ENCODE assay signal across 33 cellular contexts in the genomic region with DNA sequence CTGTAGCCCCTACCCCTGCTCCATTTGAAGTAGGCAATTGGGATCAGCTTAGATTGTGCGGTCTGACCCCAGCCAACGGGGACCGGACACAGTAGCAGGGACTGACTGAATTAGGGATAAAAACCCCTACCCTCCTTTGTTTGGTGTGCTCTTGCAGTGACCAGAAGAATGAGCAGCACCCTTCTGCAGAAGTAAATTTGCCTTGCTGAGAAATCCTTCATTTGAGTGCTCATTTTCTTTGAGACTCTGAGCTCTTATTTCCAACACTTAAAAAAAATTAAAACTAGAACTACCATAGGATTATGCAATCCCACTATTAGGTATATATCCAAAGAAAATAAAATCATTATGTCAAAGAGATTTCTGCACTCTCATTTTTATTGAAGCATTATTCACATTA.
DNase-seq lines count a peak whose midpoint lies in the region; FAIRE-seq and TF ChIP-seq lines count a peak whose summit lies in the region.
"Had no signal": no experiment of that assay in that cellular context is flagged by ENCODE, and none has a peak within 500 bp of the region (broad histone marks: within the 10 kb centered on the region; RNA-seq: fewer than 3 reads in every experiment).

No MANE protein-coding gene starts in this region.

- H3K4me3 ChIP-seq in HEK293 (ENCODE audit: low read depth, low read length) (no peak overlapping the region), H1 (ENCODE audit: extremely low read depth in 1 of 4, insufficient read depth in 2 of 4, low read depth in 3 of 4, low read length in 4 of 4) (no peak overlapping the region), SK-N-SH (ENCODE audit: low read depth in 2 of 2, low read length in 1 of 2) (no peak overlapping the region)
- no peak overlapping the region for H3K4me3 ChIP-seq in CD8-positive, alpha-beta memory T cell (ENCODE audit: low read length)
- H3K4me3 ChIP-seq: A549; BLaER1; BLaER1 treated with 17β-estradiol and CSF1 and Interleukin-3, amounts not matched to agents 10 nM and 100 nM had no signal

- CTCF ChIA-PET in HEK293 (lab: Yijun Ruan, JAX): interaction anchor here (0.6 kb wide), 1 partner anchor 76 kb away, joined by 3 read pairs; no protein-coding TSS in a partner anchor
- CTCF ChIA-PET in H1 (lab: Charles Lee; ENCODE audit: partially characterized antibody): no interaction called here
- CTCF ChIA-PET in CD8-positive, alpha-beta memory T cell (lab: Charles Lee): no interaction called here
- CTCF ChIA-PET in SK-N-SH (lab: Yijun Ruan, JAX): no interaction called here

- H3K79me1 ChIP-seq in H1 (ENCODE audit: low read depth, low read length): no peaks in the 10 kb centered on the region

- H4K5ac ChIP-seq in H1 (ENCODE audit: insufficient read length, low read depth, low read length): no peak overlapping the region

- TF ChIP-seq CTCF in HEK293 (tag by site-specific recombination; IDR thresholded peaks at IDR 0.05) (no peak), H1 (IDR thresholded peaks at IDR 0.05; ENCODE audit: control extremely low read depth in 1 of 3, insufficient read depth in 1 of 3, low read depth in 1 of 3, low read length in 3 of 3) (no peak), CD14-positive monocyte (IDR thresholded peaks at IDR 0.05) (no peak), SK-N-SH (IDR thresholded peaks at IDR 0.05) (no peak)

- no peak overlapping the region for H3K18ac ChIP-seq in H1 (ENCODE audit: extremely low read depth, low read length)

- H3K4me3 Mint-ChIP-seq in CD8-positive, alpha-beta memory T cell: no peak overlapping the region
- no peak overlapping the region for H3K4me3 Mint-ChIP-seq in CD14-positive monocyte
- H3K4me3 Mint-ChIP-seq: B cell; CD4-positive, alpha-beta memory T cell; CD4-positive, alpha-beta T cell; CD4-positive, CD25-positive, alpha-beta regulatory T cell; CD8-positive, alpha-beta T cell had no signal

- H3K27ac Mint-ChIP-seq in CD8-positive, alpha-beta memory T cell: no peak overlapping the region
- no peak overlapping the region for H3K27ac Mint-ChIP-seq in CD14-positive monocyte
- H3K27ac Mint-ChIP-seq: B cell; CD4-positive, alpha-beta memory T cell; CD4-positive, alpha-beta T cell; CD4-positive, CD25-positive, alpha-beta regulatory T cell; CD8-positive, alpha-beta T cell had no signal

- no peak overlapping the region for H2BK15ac ChIP-seq in H1 (ENCODE audit: low read length)

- 93% methylated on average over 3 of the region's 3 CpGs; no CpG with 5 or more reads in 1 of the 2 experiments for WGBS in H1 (ENCODE audit: extremely low coverage in 1 of 2, insufficient coverage in 1 of 2, insufficient read length in 1 of 2, insufficient replicate concordance in 2 of 2, low coverage in 1 of 2, low lambda C conversion rate in 2 of 2, missing lambda C conversion rate in 1 of 2), 2 experiments
- WGBS in SK-N-SH (ENCODE audit: low lambda C conversion rate): 9% methylated on average over 3 of the region's 3 CpGs

- H3K27me3 Mint-ChIP-seq in CD8-positive, alpha-beta memory T cell: no peaks in the 10 kb centered on the region
- no peaks in the 10 kb centered on the region for H3K27me3 Mint-ChIP-seq in CD14-positive monocyte (ENCODE audit: low read depth in 3 of 3)
- H3K27me3 Mint-ChIP-seq: B cell; CD4-positive, alpha-beta memory T cell; CD4-positive, alpha-beta T cell; CD4-positive, CD25-positive, alpha-beta regulatory T cell had no signal

- no peaks in the 10 kb centered on the region for H4K20me1 ChIP-seq in H1 (replicated peaks in 1 of 2; ENCODE audit: control insufficient read depth in 1 of 2, insufficient read depth in 2 of 2, low read length in 2 of 2)
- no peaks in the 10 kb centered on the region for H4K20me1 ChIP-seq in SK-N-SH (ENCODE audit: insufficient read depth)
- H4K20me1 ChIP-seq: BLaER1; BLaER1 treated with 17β-estradiol and CSF1 and Interleukin-3, amounts not matched to agents 10 nM and 100 nM had no signal

- H3K79me2 ChIP-seq in H1 (ENCODE audit: control insufficient read depth in 1 of 2, insufficient read depth in 2 of 2, low read length in 2 of 2) (no peaks in the 10 kb centered on the region), SK-N-SH (ENCODE audit: insufficient read depth) (no peaks in the 10 kb centered on the region)

- H3K9me3 ChIP-seq in HEK293 (ENCODE audit: control insufficient read depth, insufficient read depth, low read depth, low read length) (no peaks in the 10 kb centered on the region), H1 (ENCODE audit: insufficient read depth in 2 of 2, low read depth in 1 of 2, low read length in 1 of 2) (no peaks in the 10 kb centered on the region), SK-N-SH (no peaks in the 10 kb centered on the region)
- no peaks in the 10 kb centered on the region for H3K9me3 ChIP-seq in CD8-positive, alpha-beta memory T cell (ENCODE audit: low read length)
- H3K9me3 ChIP-seq: A549, BE2C had no signal

- H2AFZ ChIP-seq in H1 (ENCODE audit: low read length) (0 out of 2 replicates have a peak overlapping the region, but pooled peaks have one; percentile 41), SK-N-SH (ENCODE audit: low read depth) (no peak overlapping the region)

- TF ChIP-seq POLR2A in H1 (IDR thresholded peaks at IDR 0.05; ENCODE audit: control extremely low read depth in 1 of 2, low read depth in 2 of 2, low read length in 2 of 2): no peak

- H2BK5ac ChIP-seq in H1 (ENCODE audit: low read depth, low read length): no peak overlapping the region

- DNase-seq in H1 (ENCODE audit: low read depth in 1 of 2, low spot score in 2 of 2): no peak
- DNase-seq in CD8-positive, alpha-beta memory T cell: no peak
- DNase-seq in CD14-positive monocyte (ENCODE audit: low spot score): no peak
- DNase-seq in SK-N-SH: no peak
- DNase-seq: 8988T; ACHN; AML-193; BE2C; C1 segment of cervical spinal cord; Caco-2; Calu3; CD4-positive, alpha-beta memory T cell; CD4-positive, alpha-beta T cell; CD4-positive, CD25-positive, alpha-beta regulatory T cell; CD8-positive, alpha-beta T cell; COR-L47; DMS 273 treated with DMSO at 0.1 percent for 48 hours; DMS153; DMS53; DMS79; DMS79 treated with DMSO at 0.1 percent for 48 hours; DND-41; EL had no signal

- H3K36me3 ChIP-seq in HEK293 (ENCODE audit: control insufficient read depth in 2 of 2, insufficient read depth in 1 of 2, low read length in 2 of 2): no peaks in the 10 kb centered on the region
- no peaks in the 10 kb centered on the region for H3K36me3 ChIP-seq in H1 (ENCODE audit: control insufficient read depth in 2 of 4, insufficient read depth in 4 of 4, low read length in 3 of 4)
- no peaks in the 10 kb centered on the region for H3K36me3 ChIP-seq in CD8-positive, alpha-beta memory T cell (ENCODE audit: insufficient read depth, low read length)
- H3K36me3 ChIP-seq in SK-N-SH (replicated peaks in 1 of 2; ENCODE audit: control insufficient read depth in 1 of 2, insufficient read depth in 2 of 2, low read length in 1 of 2): no peaks in the 10 kb centered on the region
- H3K36me3 ChIP-seq: BE2C; BLaER1; BLaER1 treated with 17β-estradiol and CSF1 and Interleukin-3, amounts not matched to agents 10 nM and 100 nM had no signal

- no peak overlapping the region for H2BK12ac ChIP-seq in H1 (ENCODE audit: low read depth, low read length)

- H2BK120ac ChIP-seq in H1 (replicated peaks; ENCODE audit: low read depth, low read length): no peak overlapping the region

- no peak for TF ChIP-seq EP300 in Ishikawa (IDR thresholded peaks at IDR 0.05; ENCODE audit: borderline replicate concordance)
- no peak for TF ChIP-seq EP300 in H1 (IDR thresholded peaks at IDR 0.05; ENCODE audit: borderline replicate concordance in 1 of 2, low read depth in 2 of 2, low read length in 2 of 2)
- no peak for TF ChIP-seq EP300 in SK-N-SH (IDR thresholded peaks at IDR 0.05; ENCODE audit: borderline replicate concordance in 1 of 2, low read depth in 1 of 2, low read length in 1 of 2)

- no peak for FAIRE-seq in H1 (lab: Jason Lieb, UNC)
- FAIRE-seq: A204.1, A549, D721Med had no signal

- no peak overlapping the region for H2AK5ac ChIP-seq in H1 (ENCODE audit: low read depth, low read length)

- H3K9me3 Mint-ChIP-seq in CD8-positive, alpha-beta memory T cell: peaks cover 5 to 50% (median 23%) of the 10 kb centered on the region in 5 donors
- H3K9me3 Mint-ChIP-seq in CD14-positive monocyte: peaks cover 0 to 10% (median 5%) of the 10 kb centered on the region in 7 donors

- H3K27ac ChIP-seq in HEK293 (ENCODE audit: extremely low read depth, low read depth, low read length) (no peak overlapping the region), H1 (ENCODE audit: low read depth, low read length) (no peak overlapping the region), SK-N-SH (ENCODE audit: low read depth in 2 of 2, low read length in 1 of 2) (no peak overlapping the region)
- no peak overlapping the region for H3K27ac ChIP-seq in CD8-positive, alpha-beta memory T cell (ENCODE audit: low read depth, low read length)
- H3K27ac ChIP-seq: 22Rv1; A549; BLaER1; BLaER1 treated with 17β-estradiol and CSF1 and Interleukin-3, amounts not matched to agents 10 nM and 100 nM; C4-2B had no signal

- H3K9me2 ChIP-seq in SK-N-SH: no peaks in the 10 kb centered on the region

- no peak overlapping the region for H4K91ac ChIP-seq in H1 (replicated peaks; ENCODE audit: insufficient read length, low read length)

- no peaks in the 10 kb centered on the region for H3K4me1 Mint-ChIP-seq in CD8-positive, alpha-beta memory T cell
- no peaks in the 10 kb centered on the region for H3K4me1 Mint-ChIP-seq in CD14-positive monocyte
- H3K4me1 Mint-ChIP-seq: B cell; CD4-positive, alpha-beta memory T cell; CD4-positive, CD25-positive, alpha-beta regulatory T cell had no signal

- H3K4me1 ChIP-seq in HEK293 (ENCODE audit: control insufficient read depth, insufficient read depth, low read length) (no peaks in the 10 kb centered on the region), H1 (replicated peaks in 1 of 4; ENCODE audit: control insufficient read depth in 3 of 4, insufficient read depth in 4 of 4, low read length in 3 of 4) (peaks cover 0 to 3% (median 0%) of the 10 kb centered on the region in 4 experiments; a peak in 1 of 7 replicates), SK-N-SH (ENCODE audit: control insufficient read depth in 1 of 2, insufficient read depth in 2 of 2, low read depth in 1 of 2, low read length in 1 of 2) (no peaks in the 10 kb centered on the region)
- no peaks in the 10 kb centered on the region for H3K4me1 ChIP-seq in CD8-positive, alpha-beta memory T cell (ENCODE audit: insufficient read depth, low read length)
- H3K4me1 ChIP-seq: A549; BE2C; BLaER1; BLaER1 treated with 17β-estradiol and CSF1 and Interleukin-3, amounts not matched to agents 10 nM and 100 nM; Caco-2 had no signal

- no peak overlapping the region for H3K14ac ChIP-seq in H1 (ENCODE audit: insufficient read length)

- POLR2A ChIA-PET in HEK293 (lab: Yijun Ruan, JAX): no interaction called here
- POLR2A ChIA-PET in H1 (lab: Charles Lee; ENCODE audit: partially characterized antibody): no interaction called here
- POLR2A ChIA-PET in CD8-positive, alpha-beta memory T cell (lab: Charles Lee): no interaction called here
- POLR2A ChIA-PET in SK-N-SH (lab: Yijun Ruan, JAX): no interaction called here

- no peak overlapping the region for H2BK20ac ChIP-seq in H1 (ENCODE audit: low read length)

- H3K9ac ChIP-seq in H1 (replicated peaks in 1 of 4; ENCODE audit: extremely low read depth in 1 of 4, low read depth in 3 of 4, low read length in 3 of 4) (no peak overlapping the region), SK-N-SH (no peak overlapping the region)
- H3K9ac ChIP-seq: BLaER1; BLaER1 treated with 17β-estradiol and CSF1 and Interleukin-3, amounts not matched to agents 10 nM and 100 nM had no signal

- intact Hi-C loops in CD14-positive monocyte (cut with micrococcal nuclease): no loop called here

- H3K56ac ChIP-seq in H1 (replicated peaks; ENCODE audit: insufficient read length, low read depth, low read length): no peak overlapping the region

- H4K8ac ChIP-seq in H1 (ENCODE audit: extremely low read depth, insufficient read depth, low read length): no peak overlapping the region

- no peaks in the 10 kb centered on the region for H3F3A ChIP-seq in SK-N-SH (replicated peaks; ENCODE audit: insufficient read depth)

- H3K23me2 ChIP-seq in H1 (ENCODE audit: low read depth, low read length): no peaks in the 10 kb centered on the region

- H3K23ac ChIP-seq in H1 (ENCODE audit: insufficient read length): no peak overlapping the region

- no peak overlapping the region for H3K4ac ChIP-seq in H1 (replicated peaks; ENCODE audit: insufficient read length, low read depth, low read length)

- H3K4me2 ChIP-seq in H1 (ENCODE audit: insufficient read depth in 1 of 2, low read depth in 2 of 2, low read length in 2 of 2): no peak overlapping the region
- no peak overlapping the region for H3K4me2 ChIP-seq in SK-N-SH
- H3K4me2 ChIP-seq: A549; BLaER1; BLaER1 treated with 17β-estradiol and CSF1 and Interleukin-3, amounts not matched to agents 10 nM and 100 nM had no signal

- H3K27me3 ChIP-seq in H1 (replicated peaks in 1 of 4; ENCODE audit: control insufficient read depth in 3 of 4, extremely low read depth in 1 of 4, insufficient read depth in 3 of 4, low read length in 3 of 4): no peaks in the 10 kb centered on the region
- no peaks in the 10 kb centered on the region for H3K27me3 ChIP-seq in CD8-positive, alpha-beta memory T cell (ENCODE audit: insufficient read depth, low read length, poor library complexity, severe bottlenecking)
- no peaks in the 10 kb centered on the region for H3K27me3 ChIP-seq in SK-N-SH (ENCODE audit: insufficient read depth)
- H3K27me3 ChIP-seq: BE2C; BLaER1; BLaER1 treated with 17β-estradiol and CSF1 and Interleukin-3, amounts not matched to agents 10 nM and 100 nM had no signal

- H3K36me3 Mint-ChIP-seq in CD8-positive, alpha-beta memory T cell: no peaks in the 10 kb centered on the region
- no peaks in the 10 kb centered on the region for H3K36me3 Mint-ChIP-seq in CD14-positive monocyte
- H3K36me3 Mint-ChIP-seq: CD4-positive, alpha-beta memory T cell; CD4-positive, CD25-positive, alpha-beta regulatory T cell; CD8-positive, alpha-beta T cell had no signal

- TF ChIP-seq RAD21 in Ishikawa (IDR thresholded peaks at IDR 0.05; ENCODE audit: low read depth) (no peak), H1 (IDR thresholded peaks at IDR 0.05 in 1 of 2, conservative IDR thresholded peaks at IDR 0.05 in 1 of 2; ENCODE audit: low read depth in 2 of 2, low read length in 2 of 2) (no peak), SK-N-SH (IDR thresholded peaks at IDR 0.05; ENCODE audit: low read length) (no peak)
